In genomic region chr7:16007911-16008310, GRCh38 we compare ENCODE assay signal across 24 cellular contexts.
"Had no signal": no experiment of that assay in that cellular context is flagged by ENCODE, and none has a peak within 500 bp of the region (broad histone marks: within the 10 kb centered on the region; RNA-seq: fewer than 3 reads in every experiment).

No MANE protein-coding gene starts in this region.

- H3K79me2 ChIP-seq: parathyroid adenoma had no signal

- H3K27ac ChIP-seq: esophagus muscularis mucosa, heart right ventricle, left lung, neural progenitor cell, parathyroid adenoma, prostate gland, right atrium auricular region, stomach, thyroid gland, vagina had no signal

- H3K27me3 ChIP-seq: esophagus muscularis mucosa, heart right ventricle, left lung, neural progenitor cell, right atrium auricular region, stomach, thyroid gland, vagina had no signal

- ATAC-seq: effector memory CD8-positive, alpha-beta T cell; heart right ventricle; left cardiac atrium; left lung; naive thymus-derived CD4-positive, alpha-beta T cell; sciatic nerve; stimulated activated effector memory CD8-positive, alpha-beta T cell treated with anti-CD3 and anti-CD28 coated beads, Interleukin-12 subunit alpha, Interleukin-12 subunit beta, amount 100 ng/mL, for 72 hours had no signal

- H3K9ac ChIP-seq: neural progenitor cell, parathyroid adenoma had no signal

- DNase-seq: cortex of kidney; effector memory CD8-positive, alpha-beta T cell; foreskin melanocyte; glutamatergic neuron; heart right ventricle; hippocampal formation; left cardiac atrium; left lung; mesenchymal stem cell; naive thymus-derived CD4-positive, alpha-beta T cell; stimulated activated CD4-positive, alpha-beta T cell treated with anti-CD3 and anti-CD28 coated beads, Interleukin-2, amount 100 ng/mL, for 24 hours; stimulated activated CD4-positive, alpha-beta T cell treated with anti-CD3 and anti-CD28 coated beads, Interleukin-4, amount 100 ng/mL, for 24 hours; stimulated activated naive CD4-positive, alpha-beta T cell treated with Interleukin-2 at 50 U/mL for 16 hours; stomach; thyroid gland; trophoblast cell had no signal

- H3K4me3 ChIP-seq: esophagus muscularis mucosa, heart right ventricle, left lung, neural progenitor cell, prostate gland, right atrium auricular region, stomach, thyroid gland, vagina had no signal

- H3K4me2 ChIP-seq: neural progenitor cell had no signal

- H3K36me3 ChIP-seq: esophagus muscularis mucosa, heart right ventricle, left lung, neural progenitor cell, prostate gland, right atrium auricular region, stomach, thyroid gland, vagina had no signal

- H2AFZ ChIP-seq: parathyroid adenoma had no signal

- H3K9me3 ChIP-seq: esophagus muscularis mucosa, left lung, prostate gland, thyroid gland, vagina had no signal

- H3K4me1 ChIP-seq: esophagus muscularis mucosa, heart right ventricle, left lung, neural progenitor cell, parathyroid adenoma, prostate gland, right atrium auricular region, stomach, thyroid gland, vagina had no signal
